2 cellular contexts compared by ENCODE assay signal in genomic region chr20:53669517-53670313, GRCh38.
A peak's percentile ranks its signal among the peaks of the same experiment; 100 is the strongest.
TF ChIP-seq lines count a peak whose summit lies in the region.

No MANE protein-coding gene starts in this region.

TF ChIP-seq in GM12878, 131 proteins besides CTCF, POLR2A, EP300 and RAD21:
- TF ChIP-seq NFXL1 (IDR thresholded peaks at IDR 0.05; ENCODE audit: borderline replicate concordance), result peak; percentile 47
- TF ChIP-seq ETV6 (conservative IDR thresholded peaks at IDR 0.05 in 1 of 2, IDR thresholded peaks at IDR 0.05 in 1 of 2; ENCODE audit: borderline replicate concordance in 1 of 2, low read depth in 1 of 2), result peak in 1 of 2 experiments; percentile 87; a peak in 2 of 4 replicates
TF ChIP-seq in GM12878: peak in this region for 2; not testable (repeated sequence) for 129.

TF ChIP-seq in HepG2, 621 proteins besides CTCF, POLR2A, EP300 and RAD21:
- TF ChIP-seq ZNF121 (CRISPR knock-in tag; IDR thresholded peaks at IDR 0.05), result peak; percentile 88
- TF ChIP-seq, protein P1, sequence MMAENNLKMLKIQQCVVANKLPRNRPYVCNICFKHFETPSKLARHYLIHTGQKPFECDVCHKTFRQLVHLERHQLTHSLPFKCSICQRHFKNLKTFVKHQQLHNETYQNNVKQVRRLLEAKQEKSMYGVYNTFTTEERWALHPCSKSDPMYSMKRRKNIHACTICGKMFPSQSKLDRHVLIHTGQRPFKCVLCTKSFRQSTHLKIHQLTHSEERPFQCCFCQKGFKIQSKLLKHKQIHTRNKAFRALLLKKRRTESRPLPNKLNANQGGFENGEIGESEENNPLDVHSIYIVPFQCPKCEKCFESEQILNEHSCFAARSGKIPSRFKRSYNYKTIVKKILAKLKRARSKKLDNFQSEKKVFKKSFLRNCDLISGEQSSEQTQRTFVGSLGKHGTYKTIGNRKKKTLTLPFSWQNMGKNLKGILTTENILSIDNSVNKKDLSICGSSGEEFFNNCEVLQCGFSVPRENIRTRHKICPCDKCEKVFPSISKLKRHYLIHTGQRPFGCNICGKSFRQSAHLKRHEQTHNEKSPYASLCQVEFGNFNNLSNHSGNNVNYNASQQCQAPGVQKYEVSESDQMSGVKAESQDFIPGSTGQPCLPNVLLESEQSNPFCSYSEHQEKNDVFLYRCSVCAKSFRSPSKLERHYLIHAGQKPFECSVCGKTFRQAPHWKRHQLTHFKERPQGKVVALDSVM (CRISPR knock-in tag; IDR thresholded peaks at IDR 0.05), result peak; percentile 72
TF ChIP-seq in HepG2: peak in this region for 2; not testable (repeated sequence) for 619.
